1 cellular context compared by ENCODE assay signal in the genomic region with DNA sequence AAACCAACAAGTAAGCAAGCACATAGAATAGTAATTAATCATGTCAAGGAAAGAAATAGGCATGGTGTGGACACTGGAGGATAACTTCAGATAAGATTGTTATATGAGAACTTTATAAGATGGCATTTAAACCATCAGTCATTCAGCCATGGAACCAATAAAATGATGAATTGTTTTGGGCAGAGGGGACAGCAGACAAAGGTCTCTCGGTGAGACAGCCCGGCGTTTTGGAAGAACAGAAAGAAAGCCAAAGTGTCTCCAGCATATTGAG.
TF ChIP-seq lines count a peak whose summit lies in the region.

No MANE protein-coding gene starts in this region.

TF ChIP-seq in SK-N-SH, 30 proteins besides CTCF, POLR2A, EP300 and RAD21 (continued from another document):
- TF ChIP-seq, protein P1, sequence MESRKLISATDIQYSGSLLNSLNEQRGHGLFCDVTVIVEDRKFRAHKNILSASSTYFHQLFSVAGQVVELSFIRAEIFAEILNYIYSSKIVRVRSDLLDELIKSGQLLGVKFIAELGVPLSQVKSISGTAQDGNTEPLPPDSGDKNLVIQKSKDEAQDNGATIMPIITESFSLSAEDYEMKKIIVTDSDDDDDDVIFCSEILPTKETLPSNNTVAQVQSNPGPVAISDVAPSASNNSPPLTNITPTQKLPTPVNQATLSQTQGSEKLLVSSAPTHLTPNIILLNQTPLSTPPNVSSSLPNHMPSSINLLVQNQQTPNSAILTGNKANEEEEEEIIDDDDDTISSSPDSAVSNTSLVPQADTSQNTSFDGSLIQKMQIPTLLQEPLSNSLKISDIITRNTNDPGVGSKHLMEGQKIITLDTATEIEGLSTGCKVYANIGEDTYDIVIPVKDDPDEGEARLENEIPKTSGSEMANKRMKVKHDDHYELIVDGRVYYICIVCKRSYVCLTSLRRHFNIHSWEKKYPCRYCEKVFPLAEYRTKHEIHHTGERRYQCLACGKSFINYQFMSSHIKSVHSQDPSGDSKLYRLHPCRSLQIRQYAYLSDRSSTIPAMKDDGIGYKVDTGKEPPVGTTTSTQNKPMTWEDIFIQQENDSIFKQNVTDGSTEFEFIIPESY (IDR thresholded peaks at IDR 0.05; ENCODE audit: borderline replicate concordance, low read depth): no peak
- TF ChIP-seq GATA2 (CRISPR knock-in tag; IDR thresholded peaks at IDR 0.05) (no peak), SIN3A (IDR thresholded peaks at IDR 0.05; ENCODE audit: borderline replicate concordance, low read depth, low read length) (no peak), FOSL2 (IDR thresholded peaks at IDR 0.05; ENCODE audit: borderline replicate concordance, low read depth) (no peak)
